ENCODE assay signal across 26 cellular contexts in the genomic region with DNA sequence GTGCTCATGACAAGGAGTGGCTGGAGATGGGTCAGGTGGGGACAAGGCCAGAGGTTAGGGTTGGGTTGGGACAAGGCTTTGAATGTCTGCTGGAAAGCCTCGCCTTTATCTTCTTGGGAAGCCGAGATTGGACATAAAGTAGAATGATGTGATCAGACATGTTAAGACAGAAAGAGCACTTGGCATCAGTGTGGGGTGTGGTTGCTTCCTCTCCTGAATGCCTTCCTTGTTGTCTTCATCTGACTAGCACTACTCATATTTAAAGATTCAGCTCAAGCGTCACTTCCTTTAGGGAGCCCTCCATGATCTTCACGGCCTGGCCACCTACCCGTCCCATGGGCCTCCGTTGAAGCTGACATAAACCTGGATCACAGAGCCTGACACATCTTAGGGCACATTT. TPM values are rescaled to one million over a fixed set of nuclear protein-coding genes. Genes with fewer than 3 reads are reported as not detected.
DNase-seq lines count a peak whose midpoint lies in the region; ATAC-seq and TF ChIP-seq lines count a peak whose summit lies in the region.
"Had no signal": no experiment of that assay in that cellular context is flagged by ENCODE, and none has a peak within 500 bp of the region (broad histone marks: within the 10 kb centered on the region; RNA-seq: fewer than 3 reads in every experiment).

No MANE protein-coding gene starts in this region.

- no peak overlapping the region for H3K4me3 Mint-ChIP-seq in activated CD4-positive, alpha-beta T cell treated with anti-CD3 and anti-CD28 coated beads, Interleukin-2, amount 10 ng/mL, durations not matched to agents 24 days and 14 days
- H3K4me3 Mint-ChIP-seq: activated naive CD4-positive, alpha-beta T cell treated with anti-CD3 and anti-CD28 coated beads for 36 hours had no signal

- peak overlapping the region; percentile 63 for H2AFZ ChIP-seq in mammary epithelial cell (ENCODE audit: low read depth, low read length)

- 50% methylated on average over 6 of the region's 6 CpGs for WGBS in mammary epithelial cell (ENCODE audit: low coverage, missing lambda C conversion rate)
- 92% methylated on average over 6 of the region's 6 CpGs; no CpG with 5 or more reads in 1 of the 2 donors for WGBS in transverse colon (ENCODE audit: low coverage in 1 of 2), 2 donors

- DNase-seq in activated CD4-positive, alpha-beta T cell treated with anti-CD3 and anti-CD28 coated beads, Interleukin-2, amount 10 ng/mL, durations not matched to agents 24 days and 14 days = no peak
- DNase-seq in activated CD4-positive, alpha-beta T cell treated with anti-CD3 and anti-CD28 coated beads for 4 hours = no peak
- DNase-seq in mammary epithelial cell (peak; percentile 87), left colon (no peak), transverse colon (peak; percentile 17)
- DNase-seq: activated CD4-positive, alpha-beta T cell treated with anti-CD3 and anti-CD28 coated beads, Interleukin-2, amount 50 U/mL, for 1 hour; activated naive CD4-positive, alpha-beta T cell treated with anti-CD3 and anti-CD28 coated beads for 36 hours; adrenal gland; body of pancreas; CD4-positive, alpha-beta memory T cell; DMS53; effector CD4-positive, alpha-beta T cell; erythroblast; Karpas-422; mesendoderm; NCI-H1092; NCI-H1694 treated with DMSO at 0.1 percent for 48 hours; psoas muscle; sigmoid colon; stimulated activated CD4-positive, alpha-beta T cell treated with anti-CD3 and anti-CD28 coated beads, Interleukin-15, amount 100 ng/mL, for 24 hours; stimulated activated naive CD8-positive, alpha-beta T cell treated with anti-CD3 and anti-CD28 coated beads, Interleukin-15, Interleukin-2, amounts not matched to agents 100 U/mL and 50 U/mL, for 24 hours; WERI-Rb-1 had no signal

- no peak overlapping the region for H3K4me2 ChIP-seq in mammary epithelial cell (ENCODE audit: insufficient read depth, low read depth, low read length)

- H3K27ac Mint-ChIP-seq in activated CD4-positive, alpha-beta T cell treated with anti-CD3 and anti-CD28 coated beads, Interleukin-2, amount 10 ng/mL, durations not matched to agents 24 days and 14 days = peak overlapping the region; percentile 4
- H3K27ac Mint-ChIP-seq: activated naive CD4-positive, alpha-beta T cell treated with anti-CD3 and anti-CD28 coated beads for 36 hours had no signal

- TF ChIP-seq EP300 in transverse colon (IDR thresholded peaks at IDR 0.05; ENCODE audit: low read depth) = no peak

- peaks cover 20% of the 10 kb centered on the region for H3K36me3 Mint-ChIP-seq in activated CD4-positive, alpha-beta T cell treated with anti-CD3 and anti-CD28 coated beads, Interleukin-2, amount 10 ng/mL, durations not matched to agents 24 days and 14 days (ENCODE audit: low read depth)

- peak; percentile 35 for ATAC-seq in left colon
- ATAC-seq in GM18498 (IDR thresholded peaks at IDR 0.05; ENCODE audit: unreplicated experiment) = no peak
- no peak for ATAC-seq in GM21390 (IDR thresholded peaks at IDR 0.05; ENCODE audit: unreplicated experiment)
- no peak for ATAC-seq in HG03097 (IDR thresholded peaks at IDR 0.05; ENCODE audit: low FRiP score, unreplicated experiment)
- ATAC-seq: body of pancreas; psoas muscle; stimulated activated naive CD8-positive, alpha-beta T cell treated with anti-CD3 and anti-CD28 coated beads, Interleukin-15, Interleukin-2, amounts not matched to agents 100 U/mL and 50 U/mL, for 24 hours had no signal

- H3K9ac ChIP-seq in mammary epithelial cell (ENCODE audit: insufficient read depth, low read length) = no peak overlapping the region

- no peak for TF ChIP-seq POLR2A in transverse colon (IDR thresholded peaks at IDR 0.05)

- dilution Hi-C loops in mammary epithelial cell (cut with HindIII; ENCODE audit: low sequenced_read_pairs) = loop anchor here (10.0 kb wide), 1 partner anchor 61 kb away; no protein-coding TSS in a partner anchor

- H4K20me1 ChIP-seq in mammary epithelial cell (ENCODE audit: insufficient read depth, low read length) = no peaks in the 10 kb centered on the region

- peaks cover 3% of the 10 kb centered on the region for H3K9me3 ChIP-seq in mammary epithelial cell (replicated peaks; ENCODE audit: insufficient read depth, low read length)
- H3K9me3 ChIP-seq in transverse colon = peaks cover 0 to 5% of the 10 kb centered on the region in 2 donors
- H3K9me3 ChIP-seq: adrenal gland, body of pancreas, sigmoid colon had no signal

- H3K27me3 Mint-ChIP-seq in activated CD4-positive, alpha-beta T cell treated with anti-CD3 and anti-CD28 coated beads, Interleukin-2, amount 10 ng/mL, durations not matched to agents 24 days and 14 days = no peaks in the 10 kb centered on the region
- H3K27me3 Mint-ChIP-seq: CD4-positive, alpha-beta memory T cell had no signal

- no peaks in the 10 kb centered on the region for H3K36me3 ChIP-seq in mammary epithelial cell (ENCODE audit: insufficient read depth, low read length)
- H3K36me3 ChIP-seq in transverse colon = no peaks in the 10 kb centered on the region
- H3K36me3 ChIP-seq: adrenal gland, sigmoid colon, WERI-Rb-1 had no signal

- intact Hi-C loops in activated CD4-positive, alpha-beta T cell treated with anti-CD3 and anti-CD28 coated beads, Interleukin-2, amount 10 ng/mL, durations not matched to agents 24 days and 14 days (cut with micrococcal nuclease) = no loop called here
- intact Hi-C loops in mammary epithelial cell (cut with micrococcal nuclease) = no loop called here
- intact Hi-C loops in left colon (cut with DNase I, micrococcal nuclease) = no loop called here
- intact Hi-C loops in transverse colon (cut with DNase I; ENCODE audit: low total_unique reads) = no loop called here

- no peaks in the 10 kb centered on the region for H3K27me3 ChIP-seq in mammary epithelial cell (ENCODE audit: insufficient read depth, low read length)
- H3K27me3 ChIP-seq in transverse colon = no peaks in the 10 kb centered on the region
- H3K27me3 ChIP-seq: adrenal gland, body of pancreas, sigmoid colon had no signal

- H3K9me3 Mint-ChIP-seq in activated CD4-positive, alpha-beta T cell treated with anti-CD3 and anti-CD28 coated beads, Interleukin-2, amount 10 ng/mL, durations not matched to agents 24 days and 14 days = peaks cover 20% of the 10 kb centered on the region

- in situ Hi-C loops in mammary epithelial cell (cut with MboI; ENCODE audit: low sequenced_read_pairs in 2 of 2) (no loop called here), transverse colon (cut with MboI; ENCODE audit: low pct_ligation_motif_present in 1 of 4, low pct_unique_long_range_greater_than_20kb in 1 of 4, low sequenced_read_pairs in 3 of 4) (no loop called here)

- peaks cover 42% of the 10 kb centered on the region for H3K4me1 ChIP-seq in mammary epithelial cell (ENCODE audit: insufficient read depth, low read length)
- H3K4me1 ChIP-seq in transverse colon = peaks cover 0 to 32% (median 13%) of the 10 kb centered on the region in 4 donors

- no TSS peak for BruUV-seq in mammary epithelial cell (replicated peaks; lab: Mats Ljungman, UMichigan)

- H3K27ac ChIP-seq in mammary epithelial cell (ENCODE audit: insufficient read depth, low read depth, low read length) (peak overlapping the region; percentile 69), transverse colon (no peak overlapping the region)
- H3K27ac ChIP-seq: adrenal gland, body of pancreas, HL-60, psoas muscle, sigmoid colon, WERI-Rb-1 had no signal

- TF ChIP-seq CTCF in mammary epithelial cell (conservative IDR thresholded peaks at IDR 0.05 in 1 of 2, IDR thresholded peaks at IDR 0.05 in 1 of 2; ENCODE audit: extremely low read depth in 1 of 2, insufficient read depth in 1 of 2, low read depth in 1 of 2, low read length in 2 of 2) = no peak
- TF ChIP-seq CTCF in transverse colon (IDR thresholded peaks at IDR 0.05) = no peak

- H3K4me3 ChIP-seq in mammary epithelial cell (replicated peaks in 1 of 3; ENCODE audit: insufficient read depth in 1 of 3, low read depth in 2 of 3, low read length in 3 of 3) (no peak overlapping the region), transverse colon (no peak overlapping the region)
- H3K4me3 ChIP-seq: adrenal gland, body of pancreas, psoas muscle, sigmoid colon had no signal

- CTCF ChIA-PET in mammary epithelial cell (lab: Charles Lee; ENCODE audit: low non-redundant PET) = no interaction called here

- H3K4me1 Mint-ChIP-seq in activated CD4-positive, alpha-beta T cell treated with anti-CD3 and anti-CD28 coated beads, Interleukin-2, amount 10 ng/mL, durations not matched to agents 24 days and 14 days = peaks cover 18% of the 10 kb centered on the region

- H3K79me2 ChIP-seq in mammary epithelial cell (ENCODE audit: insufficient read depth, low read length) = no peaks in the 10 kb centered on the region

RNA-seq across cellular contexts. Expression of gene C12orf75, which starts 14.8 kb away (rescaled TPM):
- total RNA-seq in activated CD4-positive, alpha-beta T cell treated with anti-CD3 and anti-CD28 coated beads, Interleukin-2, amount 10 ng/mL, durations not matched to agents 24 days and 14 days = 91.4 and 96.1 TPM in 2 replicates
- 100 to 1,000 TPM in 1 of 2 donors, 10 to 100 TPM in 1; 88.7 to 177 TPM for total RNA-seq in mammary epithelial cell
- 115 TPM for polyA plus RNA-seq in mammary epithelial cell
- 64.7 TPM for polyA minus RNA-seq in mammary epithelial cell
- total RNA-seq in left colon = 100 to 1,000 TPM; 115 to 119 TPM
- total RNA-seq in transverse colon = 100 to 1,000 TPM in 1 of 4 donors, 10 to 100 TPM in 3; 14.1 to 120 (median 70.6) TPM

Comparison
In these comparisons a context has a peak if more than half of its experiments do, and no peak if none do; other contexts are left out.
1. DNase-seq: peak in mammary epithelial cell (single experiment) and transverse colon (single experiment); none in activated CD4-positive, alpha-beta T cell treated with anti-CD3 and anti-CD28 coated beads, Interleukin-2, amount 10 ng/mL, durations not matched to agents 24 days and 14 days (single experiment), activated CD4-positive, alpha-beta T cell treated with anti-CD3 and anti-CD28 coated beads for 4 hours (0 of 2) and left colon (0 of 2).